20 cellular contexts compared by ENCODE assay signal in the genomic region with DNA sequence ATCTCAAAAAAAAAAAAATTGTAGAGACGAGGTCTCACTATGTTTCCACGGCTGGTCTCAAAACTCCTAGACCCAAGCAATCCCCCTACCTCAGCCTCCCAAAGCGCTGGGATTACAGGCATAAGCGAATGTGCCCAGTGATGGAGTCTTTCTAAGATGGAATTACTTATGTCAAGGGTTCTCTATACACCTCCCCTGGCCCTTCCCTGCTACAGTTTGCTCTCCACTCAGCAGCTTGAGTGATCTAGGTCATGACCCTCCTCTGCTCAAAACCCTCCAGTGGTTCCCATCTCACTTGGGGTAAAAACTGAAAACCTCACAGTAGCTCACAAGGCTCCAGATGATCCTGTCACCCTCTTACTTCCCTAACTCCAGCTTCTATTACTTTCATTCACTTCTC. TPM values are rescaled to one million over a fixed set of nuclear protein-coding genes. Genes with fewer than 3 reads are reported as not detected.
"Had no signal": no experiment of that assay in that cellular context is flagged by ENCODE, and none has a peak within 500 bp of the region (broad histone marks: within the 10 kb centered on the region; RNA-seq: fewer than 3 reads in every experiment).

No MANE protein-coding gene starts in this region.

- H3K9me3 ChIP-seq: esophagus muscularis mucosa, gastroesophageal sphincter, heart right ventricle, pancreas, sigmoid colon, testis, upper lobe of left lung had no signal

- H3K27me3 ChIP-seq: esophagus muscularis mucosa, gastroesophageal sphincter, pancreas, sigmoid colon, testis, upper lobe of left lung had no signal

- H3K27ac Mint-ChIP-seq: activated naive CD4-positive, alpha-beta T cell treated with anti-CD3 and anti-CD28 coated beads, Interleukin-2, amount 10 ng/mL, durations not matched to agents 7 days and 5 days; dendritic cell treated with granulocyte-macrophage colony-stimulating factor and Interleukin-4, amounts not matched to agents 40 ng/mL and 50 ng/mL, for 4 days; stimulated activated effector memory CD8-positive, alpha-beta T cell treated with anti-CD3 and anti-CD28 coated beads, Interleukin-12 subunit alpha, Interleukin-12 subunit beta, amount 100 ng/mL, for 72 hours had no signal

- H3K36me3 ChIP-seq: gastroesophageal sphincter, heart right ventricle, pancreas, sigmoid colon, upper lobe of left lung had no signal

- ATAC-seq: gastroesophageal sphincter; heart right ventricle; left ventricle myocardium superior; pancreas; SK-N-SH treated with all-trans-retinoic acid at 6 μM for 48 hours; stimulated activated effector memory CD8-positive, alpha-beta T cell treated with anti-CD3 and anti-CD28 coated beads, Interleukin-12 subunit alpha, Interleukin-12 subunit beta, amount 100 ng/mL, for 72 hours; T-cell had no signal

- H3K4me3 Mint-ChIP-seq: activated naive CD4-positive, alpha-beta T cell treated with anti-CD3 and anti-CD28 coated beads, Interleukin-2, amount 10 ng/mL, durations not matched to agents 7 days and 5 days; dendritic cell treated with granulocyte-macrophage colony-stimulating factor and Interleukin-4, amounts not matched to agents 40 ng/mL and 50 ng/mL, for 4 days; stimulated activated effector memory CD8-positive, alpha-beta T cell treated with anti-CD3 and anti-CD28 coated beads, Interleukin-12 subunit alpha, Interleukin-12 subunit beta, amount 100 ng/mL, for 72 hours had no signal

- H3K27ac ChIP-seq: esophagus muscularis mucosa, gastroesophageal sphincter, heart right ventricle, pancreas, sigmoid colon, testis, upper lobe of left lung had no signal

- H3K4me3 ChIP-seq: esophagus muscularis mucosa, gastroesophageal sphincter, heart right ventricle, pancreas, sigmoid colon, testis, upper lobe of left lung had no signal

- DNase-seq: activated CD4-positive, alpha-beta T cell treated with anti-CD3 and anti-CD28 coated beads, Interleukin-2, amount 50 U/mL, for 4 hours; activated naive CD4-positive, alpha-beta T cell treated with anti-CD3 and anti-CD28 coated beads, Interleukin-2, amount 10 ng/mL, durations not matched to agents 7 days and 5 days; activated T-cell treated with anti-CD3 and anti-CD28 coated beads for 4 hours; effector CD8-positive, alpha-beta T cell; heart right ventricle; kidney glomerular epithelial cell; left ventricle myocardium superior; pancreas; stimulated activated CD4-positive, alpha-beta T cell treated with anti-CD3 and anti-CD28 coated beads, Interleukin-4, amount 100 ng/mL, for 24 hours; T-cell; testis; upper lobe of left lung had no signal

- H3K9me3 Mint-ChIP-seq: activated naive CD4-positive, alpha-beta T cell treated with anti-CD3 and anti-CD28 coated beads, Interleukin-2, amount 10 ng/mL, durations not matched to agents 7 days and 5 days; dendritic cell treated with granulocyte-macrophage colony-stimulating factor and Interleukin-4, amounts not matched to agents 40 ng/mL and 50 ng/mL, for 4 days; stimulated activated effector memory CD8-positive, alpha-beta T cell treated with anti-CD3 and anti-CD28 coated beads, Interleukin-12 subunit alpha, Interleukin-12 subunit beta, amount 100 ng/mL, for 72 hours; T-cell had no signal

- H3K36me3 Mint-ChIP-seq: T-cell had no signal

RNA-seq across cellular contexts. Expression of a gene that starts 12.2 kb away (rescaled TPM):
- total RNA-seq: endothelial cell of umbilical vein, myocyte had no signal
